ENCODE assay signal across 1 cellular context in genomic region chr19:18388328-18389094, GRCh38.
TF ChIP-seq lines count a peak whose summit lies in the region.

No MANE protein-coding gene starts in this region.

TF ChIP-seq in K562, 482 proteins besides CTCF, POLR2A, EP300 and RAD21 (continued from another document and continues in another):
- TF ChIP-seq RERE (CRISPR knock-in tag; IDR thresholded peaks at IDR 0.05; ENCODE audit: borderline replicate concordance) = peak; percentile 99
- TF ChIP-seq ZNF174 (CRISPR knock-in tag; IDR thresholded peaks at IDR 0.05) = no peak
- TF ChIP-seq SRF (CRISPR knock-in tag; IDR thresholded peaks at IDR 0.05) = peak; percentile 41 to 61; a peak in 2 of 4 replicates
- peak; percentile 63 for TF ChIP-seq HDAC2 (IDR thresholded peaks at IDR 0.05)
- peak; percentile 75 for TF ChIP-seq SP1 (CRISPR knock-in tag; IDR thresholded peaks at IDR 0.05)
- TF ChIP-seq ZBTB1 (CRISPR knock-in tag; IDR thresholded peaks at IDR 0.05; ENCODE audit: borderline replicate concordance, low read depth) = peak; percentile 81
- peak; percentile 68; the same call in 1 of the 2 replicates for TF ChIP-seq ZBTB7A (IDR thresholded peaks at IDR 0.05; ENCODE audit: borderline replicate concordance, control insufficient read depth, low read depth, low read length)
- TF ChIP-seq MBD2 (IDR thresholded peaks at IDR 0.05; ENCODE audit: borderline replicate concordance, low read depth) = peak; percentile 65; the same call in 1 of the 2 replicates
- TF ChIP-seq CCNT2 (IDR thresholded peaks at IDR 0.05; ENCODE audit: borderline replicate concordance, extremely low read depth, insufficient read length, low read depth, low read length) = peak; percentile 95
- peak; percentile 25; the same call in 1 of the 2 replicates for TF ChIP-seq TCF7 (IDR thresholded peaks at IDR 0.05; ENCODE audit: borderline replicate concordance)
- TF ChIP-seq E2F3 (CRISPR knock-in tag; IDR thresholded peaks at IDR 0.05) = 0 out of 2 replicates have a peak, but pooled peaks have one; percentile 21
- no peak for TF ChIP-seq ZNF766 (CRISPR knock-in tag; conservative IDR thresholded peaks at IDR 0.05)
- peak; percentile 75; the same call in 1 of the 2 replicates for TF ChIP-seq ZNF282 (CRISPR knock-in tag; IDR thresholded peaks at IDR 0.05)
- TF ChIP-seq MNT (conservative IDR thresholded peaks at IDR 0.05) = peak; percentile 81 to 89
- peak; percentile 73 for TF ChIP-seq ZNF263 (CRISPR knock-in tag; IDR thresholded peaks at IDR 0.05; ENCODE audit: borderline replicate concordance)
- TF ChIP-seq PHB (CRISPR knock-in tag; IDR thresholded peaks at IDR 0.05) = 0 out of 2 replicates have a peak, but pooled peaks have one; percentile 17
- TF ChIP-seq THAP7 (CRISPR knock-in tag; IDR thresholded peaks at IDR 0.05) = peak; percentile 20; the same call in 1 of the 2 replicates
- no peak for TF ChIP-seq CREBBP (IDR thresholded peaks at IDR 0.05; ENCODE audit: low read depth, low read length)
- peak; percentile 60; the same call in 1 of the 2 replicates for TF ChIP-seq ZNF134 (CRISPR knock-in tag; conservative IDR thresholded peaks at IDR 0.05)
- peak in 2 of 3 experiments; percentile 34 to 62 for TF ChIP-seq YY1 (IDR thresholded peaks at IDR 0.05; ENCODE audit: borderline replicate concordance in 1 of 3, control insufficient read depth in 1 of 3, extremely low read depth in 1 of 3, insufficient read depth in 3 of 3, insufficient read length in 1 of 3, insufficient replicate concordance in 2 of 3, low read depth in 1 of 3, low read length in 2 of 3)
- peak; percentile 57; the same call in 1 of the 2 replicates for TF ChIP-seq CBX5 (IDR thresholded peaks at IDR 0.05; ENCODE audit: borderline replicate concordance, low read depth)
- TF ChIP-seq, protein P1, sequence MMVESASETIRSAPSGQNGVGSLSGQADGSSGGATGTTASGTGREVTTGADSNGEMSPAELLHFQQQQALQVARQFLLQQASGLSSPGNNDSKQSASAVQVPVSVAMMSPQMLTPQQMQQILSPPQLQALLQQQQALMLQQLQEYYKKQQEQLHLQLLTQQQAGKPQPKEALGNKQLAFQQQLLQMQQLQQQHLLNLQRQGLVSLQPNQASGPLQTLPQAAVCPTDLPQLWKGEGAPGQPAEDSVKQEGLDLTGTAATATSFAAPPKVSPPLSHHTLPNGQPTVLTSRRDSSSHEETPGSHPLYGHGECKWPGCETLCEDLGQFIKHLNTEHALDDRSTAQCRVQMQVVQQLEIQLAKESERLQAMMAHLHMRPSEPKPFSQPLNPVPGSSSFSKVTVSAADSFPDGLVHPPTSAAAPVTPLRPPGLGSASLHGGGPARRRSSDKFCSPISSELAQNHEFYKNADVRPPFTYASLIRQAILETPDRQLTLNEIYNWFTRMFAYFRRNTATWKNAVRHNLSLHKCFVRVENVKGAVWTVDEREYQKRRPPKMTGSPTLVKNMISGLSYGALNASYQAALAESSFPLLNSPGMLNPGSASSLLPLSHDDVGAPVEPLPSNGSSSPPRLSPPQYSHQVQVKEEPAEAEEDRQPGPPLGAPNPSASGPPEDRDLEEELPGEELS (CRISPR knock-in tag; IDR thresholded peaks at IDR 0.05; ENCODE audit: borderline replicate concordance) = peak; percentile 95
- peak; percentile 91 for TF ChIP-seq PRPF4 (IDR thresholded peaks at IDR 0.05; ENCODE audit: insufficient read depth, low read depth, low read length, poor library complexity, severe bottlenecking)
- TF ChIP-seq TOE1 (IDR thresholded peaks at IDR 0.05; ENCODE audit: borderline replicate concordance) = no peak
- TF ChIP-seq TOE1 (CRISPR knock-in tag; IDR thresholded peaks at IDR 0.05; ENCODE audit: borderline replicate concordance, low read depth) = peak; percentile 83; the same call in 1 of the 2 replicates
- no peak for TF ChIP-seq TSHZ1 (CRISPR knock-in tag; IDR thresholded peaks at IDR 0.05)
- TF ChIP-seq HSF4 (CRISPR knock-in tag; IDR thresholded peaks at IDR 0.05; ENCODE audit: borderline replicate concordance) = no peak
- TF ChIP-seq POLR2G (IDR thresholded peaks at IDR 0.05; ENCODE audit: low read depth, low read length) = peak; percentile 97
- peak; percentile 78 for TF ChIP-seq NR2C2 (CRISPR knock-in tag; IDR thresholded peaks at IDR 0.05)
- TF ChIP-seq NR2C2 (tag; IDR thresholded peaks at IDR 0.05) = no peak
- no peak for TF ChIP-seq ZFP30 (CRISPR knock-in tag; IDR thresholded peaks at IDR 0.05; ENCODE audit: borderline replicate concordance)
- peak; percentile 37 for TF ChIP-seq ATF1 (CRISPR knock-in tag; IDR thresholded peaks at IDR 0.05)
- peak; percentile 81 for TF ChIP-seq ATF1 (tag; IDR thresholded peaks at IDR 0.05)
- TF ChIP-seq, protein P2, sequence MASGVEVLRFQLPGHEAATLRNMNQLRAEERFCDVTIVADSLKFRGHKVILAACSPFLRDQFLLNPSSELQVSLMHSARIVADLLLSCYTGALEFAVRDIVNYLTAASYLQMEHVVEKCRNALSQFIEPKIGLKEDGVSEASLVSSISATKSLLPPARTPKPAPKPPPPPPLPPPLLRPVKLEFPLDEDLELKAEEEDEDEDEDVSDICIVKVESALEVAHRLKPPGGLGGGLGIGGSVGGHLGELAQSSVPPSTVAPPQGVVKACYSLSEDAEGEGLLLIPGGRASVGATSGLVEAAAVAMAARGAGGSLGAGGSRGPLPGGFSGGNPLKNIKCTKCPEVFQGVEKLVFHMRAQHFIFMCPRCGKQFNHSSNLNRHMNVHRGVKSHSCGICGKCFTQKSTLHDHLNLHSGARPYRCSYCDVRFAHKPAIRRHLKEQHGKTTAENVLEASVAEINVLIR (CRISPR knock-in tag; IDR thresholded peaks at IDR 0.05) = 0 out of 2 replicates have a peak, but pooled peaks have one; percentile 37
- TF ChIP-seq ARID1B (IDR thresholded peaks at IDR 0.05) = peak; percentile 27; the same call in 1 of the 2 replicates
- TF ChIP-seq, protein P3, sequence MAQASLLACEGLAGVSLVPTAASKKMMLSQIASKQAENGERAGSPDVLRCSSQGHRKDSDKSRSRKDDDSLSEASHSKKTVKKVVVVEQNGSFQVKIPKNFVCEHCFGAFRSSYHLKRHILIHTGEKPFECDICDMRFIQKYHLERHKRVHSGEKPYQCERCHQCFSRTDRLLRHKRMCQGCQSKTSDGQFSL (CRISPR knock-in tag; IDR thresholded peaks at IDR 0.05) = peak; percentile 85
- TF ChIP-seq, protein P3 (tag; IDR thresholded peaks at IDR 0.05) = peak in 1 of 2 experiments; percentile 48; a peak in 1 of 4 replicates
